ENCODE assay signal across 28 cellular contexts in genomic region chr13:108950333-108951010, GRCh38.
DNase-seq lines count a peak whose midpoint lies in the region; ATAC-seq, FAIRE-seq and TF ChIP-seq lines count a peak whose summit lies in the region.
"Had no signal": no experiment of that assay in that cellular context is flagged by ENCODE, and none has a peak within 500 bp of the region (broad histone marks: within the 10 kb centered on the region; RNA-seq: fewer than 3 reads in every experiment).

No MANE protein-coding gene starts in this region.

- H3K27ac Mint-ChIP-seq in astrocyte (ENCODE audit: unreplicated experiment), result no peak overlapping the region
- no peak overlapping the region for H3K27ac Mint-ChIP-seq in activated T-helper 2 cell treated with anti-CD3 and anti-CD28 coated beads, Interferon-gamma antibody, Interleukin-2, Interleukin-4, amounts not matched to agents 10 μg/mL and 5 μg/mL and 100 μg/mL, durations not matched to agents 14 hours and 24 hours and 36 hours
- H3K27ac Mint-ChIP-seq: CD4-positive, alpha-beta T cell had no signal

- no peaks in the 10 kb centered on the region for H3K9me3 Mint-ChIP-seq in astrocyte (ENCODE audit: unreplicated experiment)
- H3K9me3 Mint-ChIP-seq in activated T-helper 2 cell treated with anti-CD3 and anti-CD28 coated beads, Interferon-gamma antibody, Interleukin-2, Interleukin-4, amounts not matched to agents 10 μg/mL and 5 μg/mL and 100 μg/mL, durations not matched to agents 14 hours and 24 hours and 36 hours, result no peaks in the 10 kb centered on the region
- H3K9me3 Mint-ChIP-seq: CD4-positive, alpha-beta T cell had no signal

- H3K4me1 ChIP-seq in astrocyte (ENCODE audit: insufficient read depth, low read length) (peaks cover 3% of the 10 kb centered on the region), trophoblast cell (ENCODE audit: control insufficient read depth in 1 of 2, insufficient read depth in 2 of 2, low read length in 2 of 2) (no peaks in the 10 kb centered on the region), right cardiac atrium (ENCODE audit: control insufficient read depth, insufficient read depth, low read length) (no peaks in the 10 kb centered on the region)
- H3K4me1 ChIP-seq: BLaER1 treated with 17β-estradiol and CSF1 and Interleukin-3, amounts not matched to agents 10 nM and 100 nM; SJCRH30 had no signal

- H2AK5ac ChIP-seq in trophoblast cell (ENCODE audit: low read length), result no peak overlapping the region

- no CpG with 5 or more reads among the region's 8 CpGs for WGBS in trophoblast cell (ENCODE audit: extremely low coverage, insufficient coverage, insufficient read length)
- 73% methylated on average over 8 of the region's 8 CpGs for WGBS in right cardiac atrium

- no peak overlapping the region for H3K18ac ChIP-seq in trophoblast cell (ENCODE audit: low read length)

- no peaks in the 10 kb centered on the region for H3K27me3 Mint-ChIP-seq in astrocyte (ENCODE audit: low read depth, unreplicated experiment)
- H3K27me3 Mint-ChIP-seq in activated T-helper 2 cell treated with anti-CD3 and anti-CD28 coated beads, Interferon-gamma antibody, Interleukin-2, Interleukin-4, amounts not matched to agents 10 μg/mL and 5 μg/mL and 100 μg/mL, durations not matched to agents 14 hours and 24 hours and 36 hours (ENCODE audit: low read depth), result no peaks in the 10 kb centered on the region
- H3K27me3 Mint-ChIP-seq: CD4-positive, alpha-beta T cell had no signal

- H3K36me3 Mint-ChIP-seq in astrocyte (ENCODE audit: low read depth, unreplicated experiment), result no peaks in the 10 kb centered on the region
- no peaks in the 10 kb centered on the region for H3K36me3 Mint-ChIP-seq in activated T-helper 2 cell treated with anti-CD3 and anti-CD28 coated beads, Interferon-gamma antibody, Interleukin-2, Interleukin-4, amounts not matched to agents 10 μg/mL and 5 μg/mL and 100 μg/mL, durations not matched to agents 14 hours and 24 hours and 36 hours (ENCODE audit: low read depth)

- no peak overlapping the region for H4K8ac ChIP-seq in trophoblast cell (ENCODE audit: low read depth, low read length)

- no peak overlapping the region for H2BK120ac ChIP-seq in trophoblast cell (ENCODE audit: insufficient read depth, low read length, poor library complexity)

- H3K36me3 ChIP-seq in astrocyte (ENCODE audit: insufficient read depth, low read length) (no peaks in the 10 kb centered on the region), trophoblast cell (ENCODE audit: control insufficient read depth in 1 of 2, insufficient read depth in 2 of 2, low read length in 2 of 2) (no peaks in the 10 kb centered on the region)
- H3K36me3 ChIP-seq: BLaER1 treated with 17β-estradiol and CSF1 and Interleukin-3, amounts not matched to agents 10 nM and 100 nM; MG63; SJCRH30 had no signal

- H3K4ac ChIP-seq in trophoblast cell (ENCODE audit: low read depth, low read length), result no peak overlapping the region

- no peak overlapping the region for H3K9ac ChIP-seq in astrocyte (ENCODE audit: low read length)
- H3K9ac ChIP-seq in trophoblast cell (ENCODE audit: low read length), result no peak overlapping the region
- H3K9ac ChIP-seq: BLaER1 treated with 17β-estradiol and CSF1 and Interleukin-3, amounts not matched to agents 10 nM and 100 nM had no signal

- H3K9me3 ChIP-seq in astrocyte (ENCODE audit: insufficient read depth, low read depth, low read length), result no peaks in the 10 kb centered on the region
- no peaks in the 10 kb centered on the region for H3K9me3 ChIP-seq in trophoblast cell (ENCODE audit: insufficient read depth, low read depth, low read length)
- H3K9me3 ChIP-seq in right cardiac atrium (ENCODE audit: control insufficient read depth, low read length), result no peaks in the 10 kb centered on the region
- H3K9me3 ChIP-seq: BLaER1 treated with 17β-estradiol and CSF1 and Interleukin-3, amounts not matched to agents 10 nM and 100 nM; MG63; SJCRH30 had no signal

- H4K12ac ChIP-seq in trophoblast cell (ENCODE audit: low read depth, low read length), result no peak overlapping the region

- H3K23ac ChIP-seq in trophoblast cell (ENCODE audit: low read length), result no peak overlapping the region

- H3K79me2 ChIP-seq in astrocyte (ENCODE audit: insufficient read depth, low read length) (no peaks in the 10 kb centered on the region), trophoblast cell (ENCODE audit: control insufficient read depth, insufficient read depth, low read length, poor library complexity) (no peaks in the 10 kb centered on the region)

- peaks cover 7% of the 10 kb centered on the region for H3K4me1 Mint-ChIP-seq in astrocyte (ENCODE audit: low read depth, unreplicated experiment)
- H3K4me1 Mint-ChIP-seq in activated T-helper 2 cell treated with anti-CD3 and anti-CD28 coated beads, Interferon-gamma antibody, Interleukin-2, Interleukin-4, amounts not matched to agents 10 μg/mL and 5 μg/mL and 100 μg/mL, durations not matched to agents 14 hours and 24 hours and 36 hours (ENCODE audit: low read depth), result no peaks in the 10 kb centered on the region

- H2AFZ ChIP-seq in astrocyte (ENCODE audit: low read depth, low read length), result no peak overlapping the region
- no peak overlapping the region for H2AFZ ChIP-seq in trophoblast cell (ENCODE audit: insufficient read depth, low read length, poor library complexity)
- H2AFZ ChIP-seq: PC-9 had no signal

- no peak overlapping the region for H2BK5ac ChIP-seq in trophoblast cell (ENCODE audit: low read depth, low read length, poor library complexity)

- intact Hi-C loops in activated T-helper 2 cell treated with anti-CD3 and anti-CD28 coated beads, Interferon-gamma antibody, Interleukin-2, Interleukin-4, amounts not matched to agents 10 μg/mL and 5 μg/mL and 100 μg/mL, durations not matched to agents 14 hours and 24 hours and 36 hours (cut with micrococcal nuclease), result no loop called here
- intact Hi-C loops in right cardiac atrium (cut with DNase I), result no loop called here

- no peak overlapping the region for H4K91ac ChIP-seq in trophoblast cell (ENCODE audit: low read depth, low read length)

- TF ChIP-seq CTCF in astrocyte (IDR thresholded peaks at IDR 0.05; ENCODE audit: insufficient read depth, low read depth, low read length) (no peak), fibroblast of pulmonary artery (IDR thresholded peaks at IDR 0.05; ENCODE audit: low read length, missing control alignments) (no peak)

- no peak for TF ChIP-seq POLR2A in H54 (IDR thresholded peaks at IDR 0.05; ENCODE audit: low read depth, low read length)

- H3K27me3 ChIP-seq in astrocyte (ENCODE audit: insufficient read depth, low read length) (no peaks in the 10 kb centered on the region), trophoblast cell (ENCODE audit: insufficient read depth, low read length) (no peaks in the 10 kb centered on the region), right cardiac atrium (ENCODE audit: control insufficient read depth, insufficient read depth) (no peaks in the 10 kb centered on the region)
- H3K27me3 ChIP-seq: BLaER1 treated with 17β-estradiol and CSF1 and Interleukin-3, amounts not matched to agents 10 nM and 100 nM; MG63; SJCRH30 had no signal

- H3K4me3 ChIP-seq in astrocyte (ENCODE audit: insufficient read depth, low read depth, low read length), result no peak overlapping the region
- H3K4me3 ChIP-seq in fibroblast of pulmonary artery (replicated peaks; ENCODE audit: low read depth, low read length), result no peak overlapping the region
- H3K4me3 ChIP-seq in trophoblast cell (ENCODE audit: low read depth, low read length), result no peak overlapping the region
- no peak overlapping the region for H3K4me3 ChIP-seq in right cardiac atrium (ENCODE audit: low read length)
- H3K4me3 ChIP-seq: BLaER1 treated with 17β-estradiol and CSF1 and Interleukin-3, amounts not matched to agents 10 nM and 100 nM; GM12878; MG63; PC-9; SJCRH30 had no signal

- H3K4me3 Mint-ChIP-seq in astrocyte (ENCODE audit: unreplicated experiment), result no peak overlapping the region
- no peak overlapping the region for H3K4me3 Mint-ChIP-seq in activated T-helper 2 cell treated with anti-CD3 and anti-CD28 coated beads, Interferon-gamma antibody, Interleukin-2, Interleukin-4, amounts not matched to agents 10 μg/mL and 5 μg/mL and 100 μg/mL, durations not matched to agents 14 hours and 24 hours and 36 hours (ENCODE audit: low read depth)
- H3K4me3 Mint-ChIP-seq: CD4-positive, alpha-beta T cell had no signal

- no peak overlapping the region for H3K27ac ChIP-seq in astrocyte (ENCODE audit: low read depth, low read length)
- no peak overlapping the region for H3K27ac ChIP-seq in trophoblast cell (ENCODE audit: low read depth, low read length)
- H3K27ac ChIP-seq in right cardiac atrium (ENCODE audit: low read length), result no peak overlapping the region
- H3K27ac ChIP-seq: BLaER1 treated with 17β-estradiol and CSF1 and Interleukin-3, amounts not matched to agents 10 nM and 100 nM; PC-9; SJCRH30 had no signal

- H2BK12ac ChIP-seq in trophoblast cell (ENCODE audit: low read length), result no peak overlapping the region

- H4K20me1 ChIP-seq in astrocyte (ENCODE audit: insufficient read depth, low read length), result no peaks in the 10 kb centered on the region
- H4K20me1 ChIP-seq: BLaER1 treated with 17β-estradiol and CSF1 and Interleukin-3, amounts not matched to agents 10 nM and 100 nM had no signal

- no peak overlapping the region for H3K4me2 ChIP-seq in astrocyte (ENCODE audit: low read length)
- no peak overlapping the region for H3K4me2 ChIP-seq in trophoblast cell (ENCODE audit: low read length)
- H3K4me2 ChIP-seq: BLaER1 treated with 17β-estradiol and CSF1 and Interleukin-3, amounts not matched to agents 10 nM and 100 nM; PC-9 had no signal

- peaks cover 1% of the 10 kb centered on the region for H3K79me1 ChIP-seq in trophoblast cell (ENCODE audit: low read length)

- ATAC-seq in right cardiac atrium, result no peak
- ATAC-seq: GM12878, HCT116, Right ventricle myocardium inferior had no signal

- no peak overlapping the region for H3K14ac ChIP-seq in trophoblast cell (ENCODE audit: low read length)

- FAIRE-seq in H54 (lab: Jason Lieb, UNC) (peak; percentile 90), astrocyte (lab: Jason Lieb, UNC) (peak; percentile 9)
- FAIRE-seq: A204.1, G401.6, GM12878, GM19239, H1 had no signal

- DNase-seq in H54 (ENCODE audit: insufficient read length, low spot score) (no peak), astrocyte (ENCODE audit: low read depth) (peak; percentile 30), fibroblast of pulmonary artery (ENCODE audit: low read depth) (peak; percentile 8), trophoblast cell (peak; percentile 12 to 56), right cardiac atrium (no peak), NCI-H2227 (lab: John Stamatoyannopoulos, UW; ENCODE audit: unreplicated experiment) (no peak)
- DNase-seq in activated T-helper 2 cell treated with anti-CD3 and anti-CD28 coated beads, Interferon-gamma antibody, Interleukin-2, Interleukin-4, amounts not matched to agents 10 μg/mL and 5 μg/mL and 100 μg/mL, durations not matched to agents 14 hours and 24 hours and 36 hours (ENCODE audit: low spot score), result no peak
- DNase-seq: AML-193; CD4-positive, alpha-beta T cell; COR-L47; DMS53; IMR-90; KG1; MG63; NCI-H1105 treated with DMSO at 0.1 percent for 48 hours; NCI-H2081; NCI-H345; NCI-H526; SJCRH30 had no signal

Comparison
In these comparisons a context has a peak if more than half of its experiments do, and no peak if none do; other contexts are left out.
1. DNase-seq: peak in astrocyte (single experiment), fibroblast of pulmonary artery (single experiment) and trophoblast cell (2 of 2); none in H54 (single experiment), activated T-helper 2 cell treated with anti-CD3 and anti-CD28 coated beads, Interferon-gamma antibody, Interleukin-2, Interleukin-4, amounts not matched to agents 10 μg/mL and 5 μg/mL and 100 μg/mL, durations not matched to agents 14 hours and 24 hours and 36 hours (single experiment), right cardiac atrium (0 of 3) and NCI-H2227 (single experiment).